19 cellular contexts compared by ENCODE assay signal in the genomic region with DNA sequence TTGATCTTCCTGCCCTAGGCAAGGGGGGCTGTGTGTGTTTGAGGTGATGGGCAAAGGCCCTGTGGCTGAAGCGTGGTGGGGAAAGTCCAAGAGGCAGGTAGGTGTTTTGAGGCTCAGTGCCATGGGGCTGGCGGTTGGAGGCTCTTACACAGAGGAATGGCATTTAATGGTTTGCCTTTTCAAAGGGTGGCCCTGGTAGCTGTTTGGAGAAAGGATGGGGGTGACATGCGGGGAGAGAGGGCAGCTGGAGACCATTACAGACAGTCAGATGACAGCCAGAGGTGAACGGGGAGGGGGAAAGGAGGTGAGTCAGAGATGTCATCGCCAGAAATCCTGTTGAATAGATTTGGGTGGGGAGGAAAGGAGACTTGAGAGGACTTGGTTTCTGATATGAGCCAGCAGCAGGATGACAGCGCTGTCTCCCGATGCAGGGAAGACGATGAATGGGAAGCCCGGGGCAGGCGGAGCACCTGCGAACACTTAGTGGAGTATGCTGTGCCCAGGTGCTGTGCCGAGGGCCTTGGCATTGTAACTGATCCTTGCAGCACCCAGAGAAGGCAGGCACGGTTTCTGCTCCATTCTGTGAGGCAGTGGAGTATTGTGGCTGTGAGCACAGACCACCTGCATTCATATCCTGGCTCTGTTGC. TPM values are rescaled to one million over a fixed set of nuclear protein-coding genes. Genes with fewer than 3 reads are reported as not detected.
DNase-seq lines count a peak whose midpoint lies in the region; ATAC-seq and TF ChIP-seq lines count a peak whose summit lies in the region.
"Had no signal": no experiment of that assay in that cellular context is flagged by ENCODE, and none has a peak within 500 bp of the region (broad histone marks: within the 10 kb centered on the region; RNA-seq: fewer than 3 reads in every experiment).

No MANE protein-coding gene starts in this region.

- peaks cover 9% of the 10 kb centered on the region; the same call in 1 of the 2 replicates for H3K27me3 ChIP-seq in SK-N-SH (ENCODE audit: insufficient read depth)
- no peaks in the 10 kb centered on the region for H3K27me3 ChIP-seq in ascending aorta
- H3K27me3 ChIP-seq: BLaER1 treated with 17β-estradiol and CSF1 and Interleukin-3, amounts not matched to agents 10 nM and 100 nM; suprapubic skin had no signal

- H3K79me2 ChIP-seq in SK-N-SH (ENCODE audit: insufficient read depth): no peaks in the 10 kb centered on the region

- TF ChIP-seq EP300 in SK-N-SH (IDR thresholded peaks at IDR 0.05; ENCODE audit: borderline replicate concordance in 1 of 2, low read depth in 1 of 2, low read length in 1 of 2): no peak

- H3K9ac ChIP-seq in SK-N-SH: no peak overlapping the region
- H3K9ac ChIP-seq: BLaER1 treated with 17β-estradiol and CSF1 and Interleukin-3, amounts not matched to agents 10 nM and 100 nM had no signal

- no peaks in the 10 kb centered on the region for H3K36me3 Mint-ChIP-seq in glutamatergic neuron (ENCODE audit: unreplicated experiment)
- peaks cover 51% of the 10 kb centered on the region for H3K36me3 Mint-ChIP-seq in activated CD4-positive, alpha-beta T cell treated with anti-CD3 and anti-CD28 coated beads, Interleukin-2, amount 10 ng/mL, durations not matched to agents 7 days and 5 days (ENCODE audit: low read depth)
- H3K36me3 Mint-ChIP-seq: mesothelial cell of epicardium had no signal

- H2AFZ ChIP-seq in SK-N-SH (ENCODE audit: low read depth): no peak overlapping the region

- H3K4me1 ChIP-seq in SK-N-SH (ENCODE audit: control insufficient read depth in 1 of 2, insufficient read depth in 2 of 2, low read depth in 1 of 2, low read length in 1 of 2) (no peaks in the 10 kb centered on the region; a peak in 1 of 4 replicates), ascending aorta (no peaks in the 10 kb centered on the region)

- CTCF ChIA-PET in SK-N-SH (lab: Yijun Ruan, JAX): interaction anchor here (1.1 kb wide), 1 partner anchor 14 kb away, joined by 3 read pairs; no protein-coding TSS in a partner anchor
- CTCF ChIA-PET in activated CD4-positive, alpha-beta T cell treated with anti-CD3 and anti-CD28 coated beads, Interleukin-2, amount 10 ng/mL, durations not matched to agents 7 days and 5 days (lab: Charles Lee): no interaction called here

- no peaks in the 10 kb centered on the region for H4K20me1 ChIP-seq in SK-N-SH (ENCODE audit: insufficient read depth)
- H4K20me1 ChIP-seq: BLaER1 treated with 17β-estradiol and CSF1 and Interleukin-3, amounts not matched to agents 10 nM and 100 nM had no signal

- TF ChIP-seq RAD21 in SK-N-SH (IDR thresholded peaks at IDR 0.05; ENCODE audit: low read length): no peak

- peaks cover 3% of the 10 kb centered on the region for H3K4me1 Mint-ChIP-seq in glutamatergic neuron (ENCODE audit: low read depth, unreplicated experiment)
- peaks cover 85% of the 10 kb centered on the region for H3K4me1 Mint-ChIP-seq in activated CD4-positive, alpha-beta T cell treated with anti-CD3 and anti-CD28 coated beads, Interleukin-2, amount 10 ng/mL, durations not matched to agents 7 days and 5 days

- no peak overlapping the region for H3K27ac Mint-ChIP-seq in glutamatergic neuron (ENCODE audit: unreplicated experiment)
- no peak overlapping the region for H3K27ac Mint-ChIP-seq in activated CD4-positive, alpha-beta T cell treated with anti-CD3 and anti-CD28 coated beads, Interleukin-2, amount 10 ng/mL, durations not matched to agents 7 days and 5 days
- H3K27ac Mint-ChIP-seq: activated B cell treated with CpG ODN at 0.5 μM for 24 hours; mesothelial cell of epicardium; T-helper 2 cell treated with Interferon-gamma antibody and Interleukin-4, amounts not matched to agents 5 μg/mL and 100 μg/mL, for 36 hours had no signal

- no peaks in the 10 kb centered on the region for H3K9me2 ChIP-seq in SK-N-SH

- no peaks in the 10 kb centered on the region for H3K36me3 ChIP-seq in SK-N-SH (replicated peaks in 1 of 2; ENCODE audit: control insufficient read depth in 1 of 2, insufficient read depth in 2 of 2, low read length in 1 of 2)
- H3K36me3 ChIP-seq in ascending aorta: no peaks in the 10 kb centered on the region
- H3K36me3 ChIP-seq: BLaER1 treated with 17β-estradiol and CSF1 and Interleukin-3, amounts not matched to agents 10 nM and 100 nM; prostate gland; suprapubic skin had no signal

- H3K9me3 Mint-ChIP-seq in glutamatergic neuron (ENCODE audit: unreplicated experiment): peaks cover 1% of the 10 kb centered on the region
- peaks cover 9% of the 10 kb centered on the region for H3K9me3 Mint-ChIP-seq in activated CD4-positive, alpha-beta T cell treated with anti-CD3 and anti-CD28 coated beads, Interleukin-2, amount 10 ng/mL, durations not matched to agents 7 days and 5 days
- H3K9me3 Mint-ChIP-seq: activated B cell treated with CpG ODN at 0.5 μM for 24 hours had no signal

- TF ChIP-seq CTCF in SK-N-SH (IDR thresholded peaks at IDR 0.05) (no peak), glutamatergic neuron (IDR thresholded peaks at IDR 0.05; ENCODE audit: partially characterized antibody, unreplicated experiment) (no peak), ascending aorta (IDR thresholded peaks at IDR 0.05) (no peak)

- H3K4me3 Mint-ChIP-seq in glutamatergic neuron (ENCODE audit: unreplicated experiment): no peak overlapping the region
- H3K4me3 Mint-ChIP-seq in activated CD4-positive, alpha-beta T cell treated with anti-CD3 and anti-CD28 coated beads, Interleukin-2, amount 10 ng/mL, durations not matched to agents 7 days and 5 days: no peak overlapping the region
- H3K4me3 Mint-ChIP-seq: activated B cell treated with CpG ODN at 0.5 μM for 24 hours; mesothelial cell of epicardium; T-helper 2 cell treated with Interferon-gamma antibody and Interleukin-4, amounts not matched to agents 5 μg/mL and 100 μg/mL, for 36 hours had no signal

- H3K4me3 ChIP-seq in SK-N-SH (ENCODE audit: low read depth in 2 of 2, low read length in 1 of 2) (no peak overlapping the region), ascending aorta (no peak overlapping the region)
- H3K4me3 ChIP-seq: BLaER1 treated with 17β-estradiol and CSF1 and Interleukin-3, amounts not matched to agents 10 nM and 100 nM; prostate gland; suprapubic skin had no signal

- intact Hi-C loops in ascending aorta (cut with DNase I): no loop called here

- POLR2A ChIA-PET in SK-N-SH (lab: Yijun Ruan, JAX): no interaction called here
- POLR2A ChIA-PET in activated CD4-positive, alpha-beta T cell treated with anti-CD3 and anti-CD28 coated beads, Interleukin-2, amount 10 ng/mL, durations not matched to agents 7 days and 5 days (lab: Charles Lee): no interaction called here

- no peak; the same call in 2 of the 3 replicates for ATAC-seq in SK-N-SH treated with all-trans-retinoic acid at 6 μM for 48 hours

- 44% methylated on average over 10 of the region's 13 CpGs for WGBS in SK-N-SH (ENCODE audit: low lambda C conversion rate)

- H3K27ac ChIP-seq in SK-N-SH (ENCODE audit: low read depth in 2 of 2, low read length in 1 of 2) (no peak overlapping the region), ascending aorta (no peak overlapping the region)
- H3K27ac ChIP-seq: BLaER1 treated with 17β-estradiol and CSF1 and Interleukin-3, amounts not matched to agents 10 nM and 100 nM; prostate gland; suprapubic skin had no signal

- no peaks in the 10 kb centered on the region for H3F3A ChIP-seq in SK-N-SH (replicated peaks; ENCODE audit: insufficient read depth)

- H3K9me3 ChIP-seq in SK-N-SH (no peaks in the 10 kb centered on the region), ascending aorta (no peaks in the 10 kb centered on the region)
- H3K9me3 ChIP-seq: prostate gland, suprapubic skin had no signal

- no peaks in the 10 kb centered on the region for H3K27me3 Mint-ChIP-seq in glutamatergic neuron (ENCODE audit: unreplicated experiment)
- peaks cover 36% of the 10 kb centered on the region for H3K27me3 Mint-ChIP-seq in activated CD4-positive, alpha-beta T cell treated with anti-CD3 and anti-CD28 coated beads, Interleukin-2, amount 10 ng/mL, durations not matched to agents 7 days and 5 days

- H3K4me2 ChIP-seq in SK-N-SH: no peak overlapping the region
- H3K4me2 ChIP-seq: BLaER1 treated with 17β-estradiol and CSF1 and Interleukin-3, amounts not matched to agents 10 nM and 100 nM had no signal

- DNase-seq in SK-N-SH: no peak
- DNase-seq in EH (ENCODE audit: low read depth): peak; percentile 24
- peak; percentile 49 for DNase-seq in RPMI7951 (ENCODE audit: low read depth)
- DNase-seq in kidney tubule cell (ENCODE audit: low spot score): peak; percentile 20
- DNase-seq in glutamatergic neuron: no peak
- DNase-seq in ascending aorta (ENCODE audit: low spot score in 2 of 2): no peak
- no peak for DNase-seq in activated CD4-positive, alpha-beta T cell treated with anti-CD3 and anti-CD28 coated beads, Interleukin-2, amount 10 ng/mL, durations not matched to agents 7 days and 5 days
- DNase-seq: activated B cell treated with CpG ODN at 0.5 μM for 24 hours, kidney glomerular epithelial cell, NCI-H146, NCI-H446, Right ventricle myocardium superior, small intestine had no signal

TF ChIP-seq in SK-N-SH, 30 proteins besides CTCF, POLR2A, EP300 and RAD21:
- TF ChIP-seq, protein P1, sequence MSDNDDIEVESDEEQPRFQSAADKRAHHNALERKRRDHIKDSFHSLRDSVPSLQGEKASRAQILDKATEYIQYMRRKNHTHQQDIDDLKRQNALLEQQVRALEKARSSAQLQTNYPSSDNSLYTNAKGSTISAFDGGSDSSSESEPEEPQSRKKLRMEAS (IDR thresholded peaks at IDR 0.05; ENCODE audit: low read depth): no peak
- peak; percentile 20; the same call in 1 of the 2 replicates for TF ChIP-seq TCF12 (IDR thresholded peaks at IDR 0.05)

TF ChIP-seq in SK-N-SH treated with all-trans-retinoic acid at 6 μM for 48 hours, 23 proteins besides CTCF, POLR2A, EP300 and RAD21 (continues in another document):
- TF ChIP-seq CSDC2 (CRISPR knock-in tag; IDR thresholded peaks at IDR 0.05) (no peak), BACH2 (CRISPR knock-in tag; IDR thresholded peaks at IDR 0.05; ENCODE audit: borderline replicate concordance) (no peak)

RNA-seq across cellular contexts. Expression of a gene that starts 56.3 kb away (rescaled TPM):
- 0.20 and 0.26 TPM in 2 replicates for polyA plus RNA-seq in SK-N-SH (2012; rRNA removed)
- polyA plus RNA-seq in SK-N-SH (2012; cell fraction: cytosol; rRNA removed): 0.21 and 0.32 TPM in 2 replicates
- polyA plus RNA-seq in SK-N-SH (2012; cell fraction: nucleus; rRNA removed): 0.25 and 0.27 TPM in 2 replicates
- 1.6 and 2.8 TPM in 2 replicates for total RNA-seq in RPMI7951 (2014; rRNA removed; shearing (Covaris generic))
- total RNA-seq in glutamatergic neuron (ENCODE audit: unreplicated experiment) (5.4 TPM), ascending aorta (14.3 TPM)
- total RNA-seq in activated CD4-positive, alpha-beta T cell treated with anti-CD3 and anti-CD28 coated beads, Interleukin-2, amount 10 ng/mL, durations not matched to agents 7 days and 5 days: 10 to 100 TPM; 28.9 to 31.1 TPM

Comparison
In these comparisons a context has a peak if more than half of its experiments do, and no peak if none do; other contexts are left out.
1. DNase-seq: peak in EH (single experiment), RPMI7951 (single experiment) and kidney tubule cell (single experiment); none in SK-N-SH (single experiment), glutamatergic neuron (single experiment), ascending aorta (0 of 2) and activated CD4-positive, alpha-beta T cell treated with anti-CD3 and anti-CD28 coated beads, Interleukin-2, amount 10 ng/mL, durations not matched to agents 7 days and 5 days (single experiment).